ENCODE assay signal across 9 cellular contexts in the genomic region with DNA sequence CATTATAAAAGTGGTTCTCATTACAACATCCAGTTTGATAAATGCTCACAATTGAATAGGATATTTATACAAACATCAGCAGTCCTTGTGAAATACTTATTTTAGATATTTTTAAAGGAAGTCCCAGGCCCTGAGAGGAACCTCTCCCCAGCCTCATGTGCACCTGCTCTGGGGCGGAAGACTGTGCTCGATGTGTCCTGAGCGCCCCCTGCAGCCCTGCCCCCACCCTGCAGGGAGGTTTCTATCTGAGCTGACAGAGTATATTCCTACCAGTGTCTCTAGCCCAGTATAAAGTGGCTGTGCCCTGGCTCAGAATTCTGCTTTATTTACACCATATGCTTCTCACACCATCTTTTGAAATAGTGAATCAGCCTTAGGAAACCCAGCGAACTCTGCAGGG.
A peak's percentile ranks its signal among the peaks of the same experiment; 100 is the strongest.
DNase-seq lines count a peak whose midpoint lies in the region; ATAC-seq, FAIRE-seq and TF ChIP-seq lines count a peak whose summit lies in the region.
"Had no signal": no experiment of that assay in that cellular context is flagged by ENCODE, and none has a peak within 500 bp of the region (broad histone marks: within the 10 kb centered on the region; RNA-seq: fewer than 3 reads in every experiment).

No MANE protein-coding gene starts in this region.

- intact Hi-C loops in Calu3 (cut with micrococcal nuclease; ENCODE audit: unreplicated experiment) (no loop called here), PC-3 (cut with micrococcal nuclease) (no loop called here), aorta (cut with DNase I) (no loop called here)

- DNase-seq in Calu3 (peak; percentile 56), PC-3 (no peak), keratinocyte (ENCODE audit: low read depth, low spot score) (no peak), osteoblast (ENCODE audit: insufficient read length, low spot score, missing footprints) (no peak), aorta (no peak), endodermal cell (no peak)
- DNase-seq: NCI-H1417 treated with DMSO at 0.1 percent for 48 hours had no signal

- H3K27me3 ChIP-seq in PC-3 (ENCODE audit: low read length), result no peaks in the 10 kb centered on the region
- H3K27me3 ChIP-seq in keratinocyte (ENCODE audit: control insufficient read depth, extremely low read depth, insufficient read depth, low read length), result no peaks in the 10 kb centered on the region
- no peaks in the 10 kb centered on the region for H3K27me3 ChIP-seq in osteoblast (ENCODE audit: insufficient read depth, low read length)
- no peaks in the 10 kb centered on the region for H3K27me3 ChIP-seq in aorta (ENCODE audit: control insufficient read depth in 1 of 2, insufficient read depth in 2 of 2, low read length in 1 of 2)
- no peaks in the 10 kb centered on the region for H3K27me3 ChIP-seq in endodermal cell (ENCODE audit: control insufficient read depth, insufficient read depth, low read length, poor library complexity, severe bottlenecking)

- FAIRE-seq in keratinocyte (lab: Jason Lieb, UNC), result no peak

- 28 to 30% methylated on average over 4 of the region's 4 CpGs for WGBS in aorta, 2 donors
- 35 to 57% methylated on average over 4 of the region's 4 CpGs for WGBS in endodermal cell (ENCODE audit: insufficient coverage in 1 of 2, insufficient read length in 1 of 2), 2 experiments

- peak; percentile 26 for TF ChIP-seq CTCF in Calu3 (IDR thresholded peaks at IDR 0.05; ENCODE audit: unreplicated experiment)
- TF ChIP-seq CTCF in PC-3 (conservative IDR thresholded peaks at IDR 0.05; ENCODE audit: low read depth, low read length), result 0 out of 2 replicates have a peak, but pooled peaks have one; percentile 16
- TF ChIP-seq CTCF in keratinocyte (optimal IDR thresholded peaks at IDR 0.05 in 1 of 3, IDR thresholded peaks at IDR 0.05 in 1 of 3, conservative IDR thresholded peaks at IDR 0.05 in 1 of 3; ENCODE audit: extremely low read depth in 1 of 3, insufficient read depth in 2 of 3, low read length in 3 of 3), result peak in 2 of 3 experiments; percentile 16 to 21
- TF ChIP-seq CTCF in osteoblast (IDR thresholded peaks at IDR 0.05; ENCODE audit: extremely low read depth, low read depth, low read length), result no peak
- no peak for TF ChIP-seq CTCF in endodermal cell (conservative IDR thresholded peaks at IDR 0.05)

- H4K20me1 ChIP-seq in PC-3 (ENCODE audit: low read length), result no peaks in the 10 kb centered on the region
- H4K20me1 ChIP-seq in keratinocyte (ENCODE audit: control insufficient read depth, extremely low read depth, insufficient read depth, low read length), result no peaks in the 10 kb centered on the region
- H4K20me1 ChIP-seq in osteoblast (ENCODE audit: insufficient read depth, low read length), result no peaks in the 10 kb centered on the region

- no peak overlapping the region for H3K4me2 ChIP-seq in PC-3 (ENCODE audit: low read length)
- H3K4me2 ChIP-seq in keratinocyte (ENCODE audit: control insufficient read depth, extremely low read depth, insufficient read depth, low read depth, low read length), result no peak overlapping the region
- H3K4me2 ChIP-seq in osteoblast (ENCODE audit: insufficient read depth, low read length), result no peak overlapping the region

- POLR2A ChIA-PET in PC-3 (lab: Charles Lee; ENCODE audit: unreplicated experiment), result no interaction called here

- H3K4me3 ChIP-seq in PC-3 (ENCODE audit: low read length) (no peak overlapping the region), keratinocyte (ENCODE audit: control insufficient read depth in 2 of 3, extremely low read depth in 1 of 3, insufficient read depth in 2 of 3, low read depth in 1 of 3, low read length in 3 of 3) (no peak overlapping the region), osteoblast (ENCODE audit: insufficient read depth, low read length) (no peak overlapping the region), aorta (ENCODE audit: low read length in 2 of 2) (no peak overlapping the region), endodermal cell (ENCODE audit: low read length) (no peak overlapping the region)

- ATAC-seq in GM19438 (IDR thresholded peaks at IDR 0.05; ENCODE audit: low read depth, unreplicated experiment) (peak; percentile 52), PC-3 (no peak), GM19467 (IDR thresholded peaks at IDR 0.05; ENCODE audit: unreplicated experiment) (no peak), aorta (ENCODE audit: low FRiP score) (no peak)

- H3K9me3 ChIP-seq in PC-3 (ENCODE audit: low read length) (no peaks in the 10 kb centered on the region), keratinocyte (ENCODE audit: control insufficient read depth, low read depth, low read length) (no peaks in the 10 kb centered on the region), osteoblast (ENCODE audit: low read depth, low read length) (no peaks in the 10 kb centered on the region), aorta (ENCODE audit: control insufficient read depth, low read length) (peaks cover 3% of the 10 kb centered on the region), endodermal cell (ENCODE audit: control insufficient read depth, low read length) (peaks cover 84% of the 10 kb centered on the region)

- no peak overlapping the region for H3K27ac Mint-ChIP-seq in Calu3 (ENCODE audit: unreplicated experiment)
- H3K27ac Mint-ChIP-seq in endodermal cell, result no peak overlapping the region

- H3K4me1 Mint-ChIP-seq in Calu3 (ENCODE audit: low read depth, unreplicated experiment) (peaks cover 20% of the 10 kb centered on the region), endodermal cell (no peaks in the 10 kb centered on the region)

- no peaks in the 10 kb centered on the region for H3K9me2 ChIP-seq in PC-3 (replicated peaks; ENCODE audit: low read length)

- no TSS peak for BruUV-seq in Calu3 (replicated peaks; lab: Mats Ljungman, UMichigan)
- no TSS peak for BruUV-seq in PC-3 (replicated peaks; lab: Mats Ljungman, UMichigan)

- no peaks in the 10 kb centered on the region for H3F3A ChIP-seq in PC-3 (ENCODE audit: low read length, unreplicated experiment)

- H3K4me1 ChIP-seq in PC-3 (ENCODE audit: insufficient read depth, low read length) (0 out of 2 replicates have a peak, but pooled peaks cover 2% of the 10 kb centered on the region), keratinocyte (ENCODE audit: control insufficient read depth, extremely low read depth, insufficient read depth, low read length) (no peaks in the 10 kb centered on the region), osteoblast (ENCODE audit: insufficient read depth, low read length) (no peaks in the 10 kb centered on the region), aorta (ENCODE audit: control insufficient read depth in 1 of 2, insufficient read depth in 2 of 2, low read length in 2 of 2) (no peaks in the 10 kb centered on the region), endodermal cell (ENCODE audit: control insufficient read depth, insufficient read depth, low read length) (no peaks in the 10 kb centered on the region)

- CTCF ChIA-PET in Calu3 (lab: Charles Lee), result no interaction called here
- CTCF ChIA-PET in PC-3 (lab: Charles Lee), result no interaction called here

- dilution Hi-C loops in keratinocyte (cut with MboI; ENCODE audit: extremely low pct_ligation_motif_present, low sequenced_read_pairs), result no loop called here

- H3K9me3 Mint-ChIP-seq in Calu3 (ENCODE audit: low read depth, unreplicated experiment) (no peaks in the 10 kb centered on the region), endodermal cell (peaks cover 95% of the 10 kb centered on the region)

- H3K36me3 Mint-ChIP-seq in Calu3 (ENCODE audit: insufficient read depth, unreplicated experiment), result peaks cover 9% of the 10 kb centered on the region
- H3K36me3 Mint-ChIP-seq in endodermal cell (ENCODE audit: low read depth), result no peaks in the 10 kb centered on the region

- no peak overlapping the region for H3K9ac ChIP-seq in PC-3 (ENCODE audit: low read length)
- no peak overlapping the region for H3K9ac ChIP-seq in keratinocyte (ENCODE audit: control insufficient read depth, extremely low read depth, insufficient read depth, low read length)
- H3K9ac ChIP-seq in endodermal cell (ENCODE audit: extremely low read depth, low read length, poor library complexity, severe bottlenecking), result no peak overlapping the region

- H2AFZ ChIP-seq in PC-3 (ENCODE audit: low read length) (no peak overlapping the region), keratinocyte (ENCODE audit: control insufficient read depth, low read length) (no peak overlapping the region), osteoblast (ENCODE audit: low read length) (no peak overlapping the region)

- H3K9me1 ChIP-seq in keratinocyte (ENCODE audit: control insufficient read depth, extremely low read depth, insufficient read depth, low read length), result no peaks in the 10 kb centered on the region

- H3K79me2 ChIP-seq in PC-3 (ENCODE audit: low read length), result no peaks in the 10 kb centered on the region
- H3K79me2 ChIP-seq in keratinocyte (ENCODE audit: control insufficient read depth, insufficient read depth, low read length), result no peaks in the 10 kb centered on the region
- no peaks in the 10 kb centered on the region for H3K79me2 ChIP-seq in osteoblast (ENCODE audit: insufficient read depth, low read length)

- H3K36me3 ChIP-seq in PC-3 (ENCODE audit: low read depth, low read length) (no peaks in the 10 kb centered on the region; the same call in 1 of the 2 replicates), keratinocyte (ENCODE audit: control insufficient read depth in 2 of 2, extremely low read depth in 1 of 2, insufficient read depth in 2 of 2, low read length in 2 of 2) (no peaks in the 10 kb centered on the region), osteoblast (ENCODE audit: insufficient read depth, low read length) (no peaks in the 10 kb centered on the region), aorta (ENCODE audit: control insufficient read depth in 1 of 2, insufficient read depth in 2 of 2, low read length in 1 of 2) (no peaks in the 10 kb centered on the region), endodermal cell (ENCODE audit: control insufficient read depth, insufficient read depth, low read length) (no peaks in the 10 kb centered on the region)

- H3K4me3 Mint-ChIP-seq in Calu3 (ENCODE audit: low read depth, unreplicated experiment) (no peak overlapping the region), endodermal cell (no peak overlapping the region)

- H3K27me3 Mint-ChIP-seq in Calu3 (ENCODE audit: unreplicated experiment) (no peaks in the 10 kb centered on the region), endodermal cell (ENCODE audit: insufficient read depth) (no peaks in the 10 kb centered on the region)

- H3K27ac ChIP-seq in PC-3 (ENCODE audit: low read length) (no peak overlapping the region), keratinocyte (ENCODE audit: control insufficient read depth, insufficient read depth, low read length) (no peak overlapping the region), osteoblast (ENCODE audit: low read depth, low read length) (no peak overlapping the region), aorta (ENCODE audit: low read depth in 1 of 2, low read length in 2 of 2) (no peak overlapping the region), endodermal cell (ENCODE audit: low read depth, low read length) (no peak overlapping the region)

Comparison
In these comparisons a context has a peak if more than half of its experiments do, and no peak if none do; other contexts are left out.
1. CTCF ChIP-seq: peak in Calu3 (single experiment), PC-3 (single experiment) and keratinocyte (2 of 3); none in osteoblast (single experiment) and endodermal cell (single experiment).